In the genomic region with DNA sequence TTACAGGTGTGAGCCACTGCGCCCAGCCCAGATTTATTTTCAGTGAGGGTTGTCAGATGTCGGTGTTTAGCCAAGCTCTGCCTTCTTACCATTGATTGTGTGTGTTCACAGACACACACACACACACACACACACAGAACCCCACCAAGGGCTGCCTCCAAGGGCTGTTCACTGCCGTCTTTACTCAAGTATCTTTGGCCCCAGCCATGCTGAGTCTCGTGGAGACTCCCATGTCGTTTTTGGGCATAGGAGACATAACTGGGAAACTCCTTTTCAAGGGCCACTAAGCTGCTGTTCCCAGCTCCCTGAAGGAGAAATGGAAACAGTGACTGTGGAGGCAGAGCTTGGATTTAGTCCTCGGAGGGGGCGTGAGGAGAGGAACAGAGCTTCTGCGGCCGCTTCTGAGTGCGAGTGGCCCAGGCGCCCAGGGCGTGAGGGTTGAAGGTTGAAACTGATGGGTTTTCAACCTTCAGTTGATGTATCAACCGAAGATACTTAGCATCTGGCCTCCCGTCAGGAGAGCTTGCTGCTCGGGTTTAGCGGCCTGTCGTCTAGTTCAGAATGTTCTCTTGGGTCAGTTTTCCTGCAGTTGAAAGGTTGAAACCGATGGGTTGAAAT, we compare ENCODE assay signal across 24 cellular contexts.
"Had no signal": no experiment of that assay in that cellular context is flagged by ENCODE, and none has a peak within 500 bp of the region (broad histone marks: within the 10 kb centered on the region; RNA-seq: fewer than 3 reads in every experiment).

No MANE protein-coding gene starts in this region.

- H3K27me3 ChIP-seq: gastrocnemius medialis, tibial nerve, uterus had no signal

- ATAC-seq: activated CD8-positive, alpha-beta T cell treated with anti-CD3 and anti-CD28 coated beads, Interleukin-2, amount 10 ng/mL, durations not matched to agents 7 days and 5 days; activated naive CD8-positive, alpha-beta T cell treated with anti-CD3 and anti-CD28 coated beads, Interleukin-2, amount 50 U/mL, for 24 hours; esophagus mucosa; T-helper 17 cell had no signal

- H3K36me3 ChIP-seq: gastrocnemius medialis, left ventricle myocardium inferior, tibial nerve, uterus had no signal

- H3K4me3 Mint-ChIP-seq: activated CD8-positive, alpha-beta T cell treated with anti-CD3 and anti-CD28 coated beads, Interleukin-2, amount 10 ng/mL, durations not matched to agents 7 days and 5 days; activated naive CD8-positive, alpha-beta T cell treated with anti-CD3 and anti-CD28 coated beads, Interleukin-2, amount 50 U/mL, for 24 hours; activated T-helper 1 cell treated with anti-CD3 and anti-CD28 coated beads, Interleukin-12 subunit alpha, Interleukin-12 subunit beta, Interleukin-2, Interleukin-4 antibody, amounts not matched to agents 30 ng/mL and 10 ng/mL and 1 ng/mL, durations not matched to agents 14 hours and 24 hours and 36 hours; nephron progenitor cell; stimulated activated naive CD8-positive, alpha-beta T cell treated with anti-CD3 and anti-CD28 coated beads, Interleukin-15, Interleukin-2, amounts not matched to agents 100 ng/mL and 50 ng/mL, for 24 hours; T-helper 17 cell had no signal

- H3K27ac Mint-ChIP-seq: activated CD8-positive, alpha-beta T cell treated with anti-CD3 and anti-CD28 coated beads, Interleukin-2, amount 10 ng/mL, durations not matched to agents 7 days and 5 days; activated naive CD8-positive, alpha-beta T cell treated with anti-CD3 and anti-CD28 coated beads, Interleukin-2, amount 50 U/mL, for 24 hours; activated T-helper 1 cell treated with anti-CD3 and anti-CD28 coated beads, Interleukin-12 subunit alpha, Interleukin-12 subunit beta, Interleukin-2, Interleukin-4 antibody, amounts not matched to agents 30 ng/mL and 10 ng/mL and 1 ng/mL, durations not matched to agents 14 hours and 24 hours and 36 hours; nephron progenitor cell; stimulated activated naive CD8-positive, alpha-beta T cell treated with anti-CD3 and anti-CD28 coated beads, Interleukin-15, Interleukin-2, amounts not matched to agents 100 ng/mL and 50 ng/mL, for 24 hours; T-helper 17 cell had no signal

- H3K4me1 Mint-ChIP-seq: activated naive CD8-positive, alpha-beta T cell treated with anti-CD3 and anti-CD28 coated beads, Interleukin-2, amount 50 U/mL, for 24 hours; T-helper 17 cell had no signal

- DNase-seq: activated CD4-positive, alpha-beta T cell treated with anti-CD3 and anti-CD28 coated beads for 4 hours; activated CD4-positive, CD25-positive, alpha-beta regulatory T cell; activated CD8-positive, alpha-beta T cell treated with anti-CD3 and anti-CD28 coated beads, Interleukin-2, amount 10 ng/mL, durations not matched to agents 7 days and 5 days; activated gamma-delta T cell; activated naive CD4-positive, alpha-beta T cell treated with anti-CD3 and anti-CD28 coated beads, Interleukin-2, amount 50 U/mL, for 16 hours; activated naive CD8-positive, alpha-beta T cell treated with anti-CD3 and anti-CD28 coated beads, Interleukin-2, amount 50 U/mL, for 24 hours; caudate nucleus; dermis blood vessel endothelial cell; effector memory CD4-positive, alpha-beta T cell; gastrocnemius medialis; hippocampal formation; left ventricle myocardium inferior; nephron progenitor cell; occipital lobe; retina; stimulated activated CD4-positive, alpha-beta T cell treated with anti-CD3 and anti-CD28 coated beads, Interleukin-12 subunit alpha, Interleukin-12 subunit beta, amount 100 ng/mL, for 4 hours; stimulated activated CD4-positive, alpha-beta T cell treated with anti-CD3 and anti-CD28 coated beads, Interleukin-4, amount 100 ng/mL, for 4 hours; substantia nigra; T-helper 17 cell; uterus had no signal

- H3K27me3 Mint-ChIP-seq: activated naive CD8-positive, alpha-beta T cell treated with anti-CD3 and anti-CD28 coated beads, Interleukin-2, amount 50 U/mL, for 24 hours; stimulated activated naive CD8-positive, alpha-beta T cell treated with anti-CD3 and anti-CD28 coated beads, Interleukin-15, Interleukin-2, amounts not matched to agents 100 ng/mL and 50 ng/mL, for 24 hours had no signal

- H3K4me3 ChIP-seq: gastrocnemius medialis, left ventricle myocardium inferior, tibial nerve, uterus had no signal

- H3K27ac ChIP-seq: uterus had no signal

- H3K9me3 ChIP-seq: gastrocnemius medialis, left ventricle myocardium inferior, tibial nerve, uterus had no signal

- H3K9me3 Mint-ChIP-seq: nephron progenitor cell; stimulated activated naive CD8-positive, alpha-beta T cell treated with anti-CD3 and anti-CD28 coated beads, Interleukin-15, Interleukin-2, amounts not matched to agents 100 ng/mL and 50 ng/mL, for 24 hours had no signal
